ENCODE assay signal across 15 cellular contexts in the genomic region with DNA sequence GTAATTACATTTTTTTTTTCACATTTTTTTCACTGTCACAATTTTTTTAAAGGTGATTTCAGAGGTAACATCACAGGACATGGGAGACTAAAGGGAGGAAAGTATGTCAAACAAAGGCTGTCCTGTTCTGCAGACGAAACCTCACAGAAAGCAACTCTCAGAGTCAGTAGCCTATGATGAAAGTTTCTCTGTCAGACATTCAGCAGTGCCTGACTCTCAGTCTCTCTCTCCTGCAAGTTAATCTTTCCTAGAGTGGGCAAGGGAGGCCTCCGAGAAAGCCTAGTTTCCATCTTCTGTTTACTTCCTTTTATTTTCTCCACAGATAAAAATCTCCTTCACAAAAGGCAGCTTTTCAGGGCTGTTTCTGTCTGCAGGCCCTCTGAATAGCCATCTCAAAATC. TPM values are rescaled to one million over a fixed set of nuclear protein-coding genes. Genes with fewer than 3 reads are reported as not detected.
DNase-seq lines count a peak whose midpoint lies in the region; ATAC-seq and TF ChIP-seq lines count a peak whose summit lies in the region.
"Had no signal": no experiment of that assay in that cellular context is flagged by ENCODE, and none has a peak within 500 bp of the region (broad histone marks: within the 10 kb centered on the region; RNA-seq: fewer than 3 reads in every experiment).

No MANE protein-coding gene starts in this region.

- no peak overlapping the region for H3K14ac ChIP-seq in IMR-90 (replicated peaks; ENCODE audit: low read depth, low read length)

- H3K27ac Mint-ChIP-seq in activated T-cell treated with anti-CD3 and anti-CD28 coated beads, Interleukin-2, amount 50 U/mL, for 72 hours = no peak overlapping the region
- H3K27ac Mint-ChIP-seq in CD8-positive, alpha-beta memory T cell = no peak overlapping the region
- H3K27ac Mint-ChIP-seq: activated naive CD8-positive, alpha-beta T cell treated with anti-CD3 and anti-CD28 coated beads, Interleukin-2, amount 10 ng/mL, durations not matched to agents 7 days and 5 days had no signal

- no peak overlapping the region for H2AK9ac ChIP-seq in IMR-90 (replicated peaks; ENCODE audit: low read depth, low read length, poor library complexity)

- 0 out of 2 replicates have a peak overlapping the region, but pooled peaks have one; percentile 20 for H3K4ac ChIP-seq in IMR-90 (ENCODE audit: low read depth, low read length)

- 0 out of 2 replicates have a peak overlapping the region, but pooled peaks have one; percentile 23 for H3K23ac ChIP-seq in IMR-90 (ENCODE audit: low read depth, low read length)

- intact Hi-C loops in IMR-90 (cut with micrococcal nuclease) = no loop called here
- intact Hi-C loops in sciatic nerve (cut with DNase I) = no loop called here

- H3K79me2 ChIP-seq in fibroblast of lung (ENCODE audit: control insufficient read depth, insufficient read depth, low read length) = no peaks in the 10 kb centered on the region

- H3K27me3 ChIP-seq in IMR-90 (ENCODE audit: control insufficient read depth, insufficient read depth, low read length) = no peaks in the 10 kb centered on the region
- no peaks in the 10 kb centered on the region for H3K27me3 ChIP-seq in fibroblast of lung (ENCODE audit: control insufficient read depth, insufficient read depth, low read length)
- no peaks in the 10 kb centered on the region for H3K27me3 ChIP-seq in CD8-positive, alpha-beta memory T cell (ENCODE audit: insufficient read depth, low read length, poor library complexity, severe bottlenecking)
- H3K27me3 ChIP-seq: colonic mucosa, testis had no signal

- H3K36me3 Mint-ChIP-seq in activated T-cell treated with anti-CD3 and anti-CD28 coated beads, Interleukin-2, amount 50 U/mL, for 72 hours (ENCODE audit: insufficient read depth in 2 of 2) = no peaks in the 10 kb centered on the region
- no peaks in the 10 kb centered on the region for H3K36me3 Mint-ChIP-seq in CD8-positive, alpha-beta memory T cell
- H3K36me3 Mint-ChIP-seq: activated naive CD8-positive, alpha-beta T cell treated with anti-CD3 and anti-CD28 coated beads, Interleukin-2, amount 10 ng/mL, durations not matched to agents 7 days and 5 days had no signal

- peak overlapping the region; percentile 89 for H4K5ac ChIP-seq in IMR-90 (ENCODE audit: low read depth, low read length)

- no peak overlapping the region for H2BK20ac ChIP-seq in IMR-90 (ENCODE audit: low read depth, low read length)

- H4K8ac ChIP-seq in IMR-90 (ENCODE audit: low read depth in 2 of 2, low read length in 2 of 2) = peak overlapping the region in 1 of 2 experiments; percentile 63; a peak in 2 of 4 replicates

- H2BK15ac ChIP-seq in IMR-90 (ENCODE audit: low read depth, low read length) = no peak overlapping the region

- H3K36me3 ChIP-seq in IMR-90 (ENCODE audit: control insufficient read depth, insufficient read depth, low read length) (no peaks in the 10 kb centered on the region), fibroblast of lung (ENCODE audit: control insufficient read depth, insufficient read depth, low read length) (no peaks in the 10 kb centered on the region)
- H3K36me3 ChIP-seq in CD8-positive, alpha-beta memory T cell (ENCODE audit: insufficient read depth, low read length) = no peaks in the 10 kb centered on the region
- H3K36me3 ChIP-seq: colonic mucosa had no signal

- H3K4me2 ChIP-seq in IMR-90 (ENCODE audit: low read depth, low read length) (peak overlapping the region; percentile 12; the same call in 1 of the 2 replicates), fibroblast of lung (ENCODE audit: extremely low read depth, insufficient read depth, low read length) (no peak overlapping the region)

- H3K4me1 ChIP-seq in IMR-90 (ENCODE audit: control insufficient read depth, insufficient read depth, low read length) (peaks cover 8% of the 10 kb centered on the region; the same call in 1 of the 2 replicates), fibroblast of lung (ENCODE audit: control insufficient read depth, extremely low read depth, insufficient read depth, low read length) (no peaks in the 10 kb centered on the region)
- no peaks in the 10 kb centered on the region for H3K4me1 ChIP-seq in CD8-positive, alpha-beta memory T cell (ENCODE audit: insufficient read depth, low read length)
- H3K4me1 ChIP-seq: colonic mucosa had no signal

- no peak overlapping the region for H4K91ac ChIP-seq in IMR-90 (ENCODE audit: insufficient read depth, low read depth, low read length)

- H3K4me1 Mint-ChIP-seq in activated T-cell treated with anti-CD3 and anti-CD28 coated beads, Interleukin-2, amount 50 U/mL, for 72 hours (ENCODE audit: low read depth) = no peaks in the 10 kb centered on the region
- no peaks in the 10 kb centered on the region for H3K4me1 Mint-ChIP-seq in CD8-positive, alpha-beta memory T cell
- H3K4me1 Mint-ChIP-seq: activated naive CD8-positive, alpha-beta T cell treated with anti-CD3 and anti-CD28 coated beads, Interleukin-2, amount 10 ng/mL, durations not matched to agents 7 days and 5 days had no signal

- DNase-seq in IMR-90 (no peak), fibroblast of lung (ENCODE audit: low read depth in 2 of 2) (no peak), sciatic nerve (ENCODE audit: low spot score) (no peak), retina (no peak)
- no peak for DNase-seq in activated T-cell treated with anti-CD3 and anti-CD28 coated beads, Interleukin-2, amount 50 U/mL, for 72 hours
- no peak for DNase-seq in CD8-positive, alpha-beta memory T cell
- DNase-seq: activated CD4-positive, CD25-positive, alpha-beta regulatory T cell treated with anti-CD3 and anti-CD28 coated beads, Interleukin-2, amount 50 U/mL, for 72 hours; activated naive CD8-positive, alpha-beta T cell treated with anti-CD3 and anti-CD28 coated beads, Interleukin-2, amount 10 ng/mL, durations not matched to agents 7 days and 5 days; C1 segment of cervical spinal cord; colonic mucosa; NCI-H187; testis had no signal

- TF ChIP-seq RAD21 in IMR-90 (IDR thresholded peaks at IDR 0.05; ENCODE audit: low read length) = no peak

- H3K18ac ChIP-seq in IMR-90 (ENCODE audit: low read depth, low read length) = peak overlapping the region; percentile 81

- H3K56ac ChIP-seq in IMR-90 (ENCODE audit: extremely low read depth, insufficient read depth, low read length) = no peak overlapping the region

- WGBS in IMR-90 (ENCODE audit: extremely low coverage in 2 of 2, insufficient read length in 1 of 2), 2 experiments = 67% methylated on average over 1 of the region's 2 CpGs; no CpG with 5 or more reads in 1 of the 2 experiments

- ATAC-seq in GM19395 (IDR thresholded peaks at IDR 0.05; ENCODE audit: unreplicated experiment) = peak; percentile 71
- ATAC-seq in IMR-90 (ENCODE audit: low read depth) = peak; percentile 82
- peak; percentile 56 for ATAC-seq in sciatic nerve
- ATAC-seq in activated T-cell treated with anti-CD3 and anti-CD28 coated beads, Interleukin-2, amount 50 U/mL, for 72 hours (replicated peaks in 1 of 2) = no peak
- ATAC-seq in GM21526 (IDR thresholded peaks at IDR 0.05; ENCODE audit: low FRiP score, unreplicated experiment) = no peak

- H4K20me1 ChIP-seq in IMR-90 (ENCODE audit: insufficient read depth, low read length) (no peaks in the 10 kb centered on the region), fibroblast of lung (ENCODE audit: control insufficient read depth, extremely low read depth, insufficient read depth, low read length) (no peaks in the 10 kb centered on the region)

- H3K4me3 Mint-ChIP-seq in activated T-cell treated with anti-CD3 and anti-CD28 coated beads, Interleukin-2, amount 50 U/mL, for 72 hours = no peak overlapping the region
- H3K4me3 Mint-ChIP-seq in CD8-positive, alpha-beta memory T cell = no peak overlapping the region
- H3K4me3 Mint-ChIP-seq: activated naive CD8-positive, alpha-beta T cell treated with anti-CD3 and anti-CD28 coated beads, Interleukin-2, amount 10 ng/mL, durations not matched to agents 7 days and 5 days had no signal

- H3K4me3 ChIP-seq in IMR-90 (ENCODE audit: insufficient read depth, low read depth, low read length) = no peak overlapping the region
- H3K4me3 ChIP-seq in fibroblast of lung (replicated peaks in 1 of 4; ENCODE audit: control extremely low read depth in 1 of 4, insufficient read depth in 1 of 4, low read depth in 3 of 4, low read length in 4 of 4) = no peak overlapping the region
- no peak overlapping the region for H3K4me3 ChIP-seq in CD8-positive, alpha-beta memory T cell (ENCODE audit: low read length)
- H3K4me3 ChIP-seq: colonic mucosa, testis had no signal

- no peak overlapping the region for H2AK5ac ChIP-seq in IMR-90 (ENCODE audit: low read depth, low read length)

- no peaks in the 10 kb centered on the region for H3K9me3 Mint-ChIP-seq in activated T-cell treated with anti-CD3 and anti-CD28 coated beads, Interleukin-2, amount 50 U/mL, for 72 hours
- H3K9me3 Mint-ChIP-seq in CD8-positive, alpha-beta memory T cell = no peaks in the 10 kb centered on the region
- H3K9me3 Mint-ChIP-seq: activated naive CD8-positive, alpha-beta T cell treated with anti-CD3 and anti-CD28 coated beads, Interleukin-2, amount 10 ng/mL, durations not matched to agents 7 days and 5 days had no signal

- TF ChIP-seq CTCF in IMR-90 (conservative IDR thresholded peaks at IDR 0.05; ENCODE audit: low read depth, low read length) (no peak), fibroblast of lung (conservative IDR thresholded peaks at IDR 0.05 in 1 of 2, IDR thresholded peaks at IDR 0.05 in 1 of 2; ENCODE audit: low read depth in 1 of 2, low read length in 2 of 2) (no peak)

- H3K9me3 ChIP-seq in IMR-90 (ENCODE audit: control insufficient read depth, insufficient read depth, low read length) (no peaks in the 10 kb centered on the region; the same call in 1 of the 2 replicates), fibroblast of lung (ENCODE audit: control insufficient read depth, insufficient read depth, low read depth, low read length) (no peaks in the 10 kb centered on the region)
- H3K9me3 ChIP-seq in CD8-positive, alpha-beta memory T cell (ENCODE audit: low read length) = no peaks in the 10 kb centered on the region
- H3K9me3 ChIP-seq: colonic mucosa, testis had no signal

- no peaks in the 10 kb centered on the region for H3K79me1 ChIP-seq in IMR-90 (ENCODE audit: low read depth in 1 of 2, low read length in 2 of 2)

- CTCF ChIA-PET in IMR-90 (lab: Yijun Ruan, JAX) = interaction anchor here (1.0 kb wide), 1 partner anchor 10 kb away, joined by 4 read pairs; no protein-coding TSS in a partner anchor
- CTCF ChIA-PET in CD8-positive, alpha-beta memory T cell (lab: Charles Lee) = no interaction called here

- H2AFZ ChIP-seq in IMR-90 (replicated peaks; ENCODE audit: low read length, poor library complexity) (no peak overlapping the region), fibroblast of lung (ENCODE audit: low read length) (peak overlapping the region; percentile 24)

- peak overlapping the region; percentile 100; the same call in 1 of the 2 replicates for H3K27ac ChIP-seq in IMR-90 (ENCODE audit: insufficient read depth, low read length)
- no peak overlapping the region for H3K27ac ChIP-seq in fibroblast of lung (ENCODE audit: insufficient read depth, low read length)
- no peak overlapping the region for H3K27ac ChIP-seq in CD8-positive, alpha-beta memory T cell (ENCODE audit: low read depth, low read length)
- H3K27ac ChIP-seq: colonic mucosa, testis had no signal

- H3K9ac ChIP-seq in IMR-90 (ENCODE audit: low read depth, low read length) (peak overlapping the region; percentile 52), fibroblast of lung (ENCODE audit: insufficient read depth, low read length) (no peak overlapping the region)

- in situ Hi-C loops in IMR-90 (cut with MboI; ENCODE audit: low sequenced_read_pairs) = no loop called here

- no peak overlapping the region for H2BK120ac ChIP-seq in IMR-90 (ENCODE audit: low read depth, low read length)

- H3K27me3 Mint-ChIP-seq in activated T-cell treated with anti-CD3 and anti-CD28 coated beads, Interleukin-2, amount 50 U/mL, for 72 hours (ENCODE audit: low read depth) = peaks cover 14% of the 10 kb centered on the region
- peaks cover 3 to 4% of the 10 kb centered on the region in 2 donors for H3K27me3 Mint-ChIP-seq in CD8-positive, alpha-beta memory T cell

- POLR2A ChIA-PET in IMR-90 (lab: Charles Lee; ENCODE audit: unreplicated experiment) = no interaction called here
- POLR2A ChIA-PET in CD8-positive, alpha-beta memory T cell (lab: Charles Lee) = no interaction called here

- TF ChIP-seq POLR2A in IMR-90 (IDR thresholded peaks at IDR 0.05; ENCODE audit: low read depth, low read length) = no peak

- H3K9me1 ChIP-seq in IMR-90 (ENCODE audit: insufficient read depth, low read length) = no peaks in the 10 kb centered on the region

- BruUV-seq in IMR-90 (replicated peaks; lab: Mats Ljungman, UMichigan) = no TSS peak

- peak overlapping the region; percentile 46 for H2BK5ac ChIP-seq in IMR-90 (ENCODE audit: low read depth, low read length, poor library complexity, severe bottlenecking)

- dilution Hi-C loops in IMR-90 (cut with HindIII; ENCODE audit: low sequenced_read_pairs, unreplicated experiment) = no loop called here

RNA-seq across cellular contexts. Expression of a gene that starts 24.9 kb away (rescaled TPM):
- total RNA-seq in IMR-90 (2012; rRNA removed) (under 0.01 TPM in 2 replicates), fibroblast of lung (104 and 125 TPM in 2 replicates), sciatic nerve (58.3 TPM)
- polyA plus RNA-seq in IMR-90 (2012; rRNA removed) (0.05 TPM in 1 of 2 replicates, not detected in the other), fibroblast of lung (7.1 and 136 TPM in 2 replicates)
- polyA plus RNA-seq in IMR-90 (2012; cell fraction: cytosol; rRNA removed) = 0.01 TPM in 1 of 2 replicates, not detected in the other
- polyA plus RNA-seq in IMR-90 (2012; cell fraction: nucleus; rRNA removed; ENCODE audit: low replicate concordance) = 0.56 TPM in 1 of 2 replicates, not detected in the other
- 3.7 and 71.2 TPM in 2 replicates for polyA plus RNA-seq in fibroblast of lung (2012)
- polyA minus RNA-seq in fibroblast of lung (ENCODE audit: low replicate concordance) = 2.0 and 120 TPM in 2 replicates
- total RNA-seq in activated T-cell treated with anti-CD3 and anti-CD28 coated beads, Interleukin-2, amount 50 U/mL, for 72 hours = not detected
- total RNA-seq in CD8-positive, alpha-beta memory T cell = not detected
- not detected for polyA plus RNA-seq in CD8-positive, alpha-beta memory T cell
- total RNA-seq: activated naive CD8-positive, alpha-beta T cell treated with anti-CD3 and anti-CD28 coated beads, Interleukin-2, amount 10 ng/mL, durations not matched to agents 7 days and 5 days; myocyte had no signal

Comparison
In these comparisons a context has a peak if more than half of its experiments do, and no peak if none do; other contexts are left out.
1. ATAC-seq: peak in GM19395 (single experiment), IMR-90 (single experiment) and sciatic nerve (single experiment); none in activated T-cell treated with anti-CD3 and anti-CD28 coated beads, Interleukin-2, amount 50 U/mL, for 72 hours (0 of 2) and GM21526 (single experiment).
2. RNA of a gene that starts 24.9 kb away (total RNA-seq): 104 to 125 TPM in fibroblast of lung and 58.3 TPM in sciatic nerve (single experiment); under 0.01 TPM in IMR-90, not detected in activated T-cell treated with anti-CD3 and anti-CD28 coated beads, Interleukin-2, amount 50 U/mL, for 72 hours and not detected in CD8-positive, alpha-beta memory T cell; every median in the first group is over 10 times any median in the second.